ENCODE assay signal across 8 cellular contexts in the genomic region with DNA sequence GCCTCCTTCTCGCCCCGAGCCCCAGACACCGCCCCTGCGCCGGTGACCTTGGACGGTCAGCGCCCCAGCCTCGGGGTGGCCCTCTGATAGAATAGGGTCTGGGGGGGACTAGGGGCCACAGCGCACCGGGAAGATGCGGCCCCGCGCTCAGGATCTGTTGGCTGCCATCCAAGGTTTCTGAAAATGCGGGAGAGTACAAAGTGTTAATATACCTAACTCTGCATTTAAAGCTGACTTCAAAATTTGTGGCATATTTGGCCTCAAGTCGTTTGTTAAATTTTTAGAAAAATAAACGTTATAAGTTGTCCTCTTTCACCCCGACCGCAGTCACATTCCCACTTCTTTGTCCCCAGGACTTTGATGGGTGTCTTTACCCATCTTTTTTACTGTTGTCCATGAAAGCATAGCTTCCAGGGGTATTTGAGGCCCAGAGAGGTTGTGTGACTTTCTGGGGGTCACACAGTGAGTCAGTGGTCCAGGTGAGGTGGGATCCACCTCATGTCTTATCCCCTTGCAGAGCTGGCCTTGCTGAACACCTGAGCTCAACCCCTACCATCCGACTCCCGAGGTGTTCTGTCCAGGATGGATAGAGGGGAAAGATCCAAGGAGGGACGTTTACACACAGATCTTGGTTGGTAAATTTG. TPM values are rescaled to one million over a fixed set of nuclear protein-coding genes. Genes with fewer than 3 reads are reported as not detected.
DNase-seq lines count a peak whose midpoint lies in the region; ATAC-seq and TF ChIP-seq lines count a peak whose summit lies in the region.

No MANE protein-coding gene starts in this region.

- peak overlapping the region; percentile 36 to 39 for H3K9ac ChIP-seq in stomach smooth muscle (ENCODE audit: low read length in 2 of 2)

- peak; percentile 24 for DNase-seq in NCI-H2196 (lab: John Stamatoyannopoulos, UW; ENCODE audit: unreplicated experiment)
- no peak for DNase-seq in NCI-H2196 treated with DMSO at 0.1 percent for 48 hours (lab: John Stamatoyannopoulos, UW; ENCODE audit: unreplicated experiment)
- DNase-seq in activated CD8-positive, alpha-beta T cell treated with anti-CD3 and anti-CD28 coated beads for 36 hours, result no peak
- DNase-seq in posterior cingulate gyrus, result no peak
- DNase-seq in HCEC 1CT, result no peak

- no peak for TF ChIP-seq CTCF in activated CD8-positive, alpha-beta T cell treated with anti-CD3 and anti-CD28 coated beads for 36 hours (IDR thresholded peaks at IDR 0.05)

- H3K4me3 ChIP-seq in iPS-18c (ENCODE audit: insufficient read depth, low read depth, low read length) (peak overlapping the region; percentile 65), stomach smooth muscle (ENCODE audit: low read length in 2 of 2) (peak overlapping the region; percentile 53 to 78)

- H3K27me3 ChIP-seq in stomach smooth muscle (ENCODE audit: control insufficient read depth in 1 of 2, insufficient read depth in 2 of 2, low read length in 2 of 2), result no peaks in the 10 kb centered on the region

- peak overlapping the region; percentile 79 for H3K4me3 Mint-ChIP-seq in activated CD8-positive, alpha-beta T cell treated with anti-CD3 and anti-CD28 coated beads for 36 hours

- H3K27ac Mint-ChIP-seq in activated CD8-positive, alpha-beta T cell treated with anti-CD3 and anti-CD28 coated beads for 36 hours, result peak overlapping the region; percentile 85

- peaks cover 37% of the 10 kb centered on the region for H3K4me1 Mint-ChIP-seq in activated CD8-positive, alpha-beta T cell treated with anti-CD3 and anti-CD28 coated beads for 36 hours (ENCODE audit: low read depth)

- no peak for ATAC-seq in activated CD8-positive, alpha-beta T cell treated with anti-CD3 and anti-CD28 coated beads for 36 hours
- ATAC-seq in HG03457 (IDR thresholded peaks at IDR 0.05; ENCODE audit: unreplicated experiment), result no peak

- POLR2A ChIA-PET in activated CD8-positive, alpha-beta T cell treated with anti-CD3 and anti-CD28 coated beads for 36 hours (lab: Charles Lee), result interaction anchor here (0.6 to 3.5 kb wide), 5 partner anchors 17 to 530 kb away, joined by 3 to 22 read pairs (median 4); partner anchors contain the start of gene COPS3

- H3K9me3 ChIP-seq in iPS-18c (ENCODE audit: control insufficient read depth, insufficient read depth, low read length) (peaks cover 2% of the 10 kb centered on the region), stomach smooth muscle (ENCODE audit: control insufficient read depth in 2 of 2, low read length in 2 of 2) (no peaks in the 10 kb centered on the region)

- peaks cover 9% of the 10 kb centered on the region for H3K36me3 Mint-ChIP-seq in activated CD8-positive, alpha-beta T cell treated with anti-CD3 and anti-CD28 coated beads for 36 hours (ENCODE audit: low read depth)

- intact Hi-C loops in activated CD8-positive, alpha-beta T cell treated with anti-CD3 and anti-CD28 coated beads for 36 hours (cut with micrococcal nuclease), result loop anchor here (10.0 kb wide), 1 partner anchor 309 kb away; no protein-coding TSS in a partner anchor
- intact Hi-C loops in posterior cingulate gyrus (cut with DNase I), result no loop called here

- H3K36me3 ChIP-seq in stomach smooth muscle (ENCODE audit: control insufficient read depth in 2 of 2, insufficient read depth in 2 of 2, low read length in 2 of 2), result no peaks in the 10 kb centered on the region

- H3K4me1 ChIP-seq in stomach smooth muscle (ENCODE audit: control insufficient read depth, insufficient read depth, low read length), result peaks cover 18% of the 10 kb centered on the region

- H3K9me3 Mint-ChIP-seq in activated CD8-positive, alpha-beta T cell treated with anti-CD3 and anti-CD28 coated beads for 36 hours, result no peaks in the 10 kb centered on the region

- no peaks in the 10 kb centered on the region for H3K27me3 Mint-ChIP-seq in activated CD8-positive, alpha-beta T cell treated with anti-CD3 and anti-CD28 coated beads for 36 hours

- no peak overlapping the region for H3K27ac ChIP-seq in stomach smooth muscle (ENCODE audit: low read length)

- CTCF ChIA-PET in activated CD8-positive, alpha-beta T cell treated with anti-CD3 and anti-CD28 coated beads for 36 hours (lab: Charles Lee), result interaction anchor here (1.2 to 3.5 kb wide), 2 partner anchors 9 to 24 kb away, joined by 3 to 10 read pairs; no protein-coding TSS in a partner anchor

RNA-seq across cellular contexts. Expression of gene NT5M, which starts 0.8 kb away (rescaled TPM):
- 1 to 10 TPM; 8.3 to 9.4 TPM for total RNA-seq in activated CD8-positive, alpha-beta T cell treated with anti-CD3 and anti-CD28 coated beads for 36 hours

RNA-seq across cellular contexts. Expression of gene COPS3, which starts 22.9 kb away (rescaled TPM):
- total RNA-seq in activated CD8-positive, alpha-beta T cell treated with anti-CD3 and anti-CD28 coated beads for 36 hours, result 10 to 100 TPM; 91.1 to 99.8 TPM
